Comparison of ENCODE assay signal across 12 cellular contexts in genomic region chr13:38398810-38399493, GRCh38. TPM values are rescaled to one million over a fixed set of nuclear protein-coding genes. Genes with fewer than 3 reads are reported as not detected.
DNase-seq lines count a peak whose midpoint lies in the region; ATAC-seq, FAIRE-seq and TF ChIP-seq lines count a peak whose summit lies in the region.
"Had no signal": no experiment of that assay in that cellular context is flagged by ENCODE, and none has a peak within 500 bp of the region (broad histone marks: within the 10 kb centered on the region; RNA-seq: fewer than 3 reads in every experiment).

No MANE protein-coding gene starts in this region.

- no peaks in the 10 kb centered on the region for H3F3A ChIP-seq in GM23338 (replicated peaks; ENCODE audit: low read depth)

- H3K9me3 Mint-ChIP-seq in GM23338: no peaks in the 10 kb centered on the region

- no peaks in the 10 kb centered on the region for H3K9me3 ChIP-seq in mucosa of descending colon
- H3K9me3 ChIP-seq in vagina: no peaks in the 10 kb centered on the region
- H3K9me3 ChIP-seq: adrenal gland, SJSA1 had no signal

- no peak overlapping the region for H3K27ac Mint-ChIP-seq in GM23338

- H3K4me2 ChIP-seq in GM23338: no peak overlapping the region

- no peaks in the 10 kb centered on the region for H3K36me3 Mint-ChIP-seq in GM23338 (ENCODE audit: low read depth)

- FAIRE-seq in bronchial epithelial cell (lab: Jason Lieb, UNC): no peak

- no peaks in the 10 kb centered on the region for H3K4me1 ChIP-seq in mucosa of descending colon (ENCODE audit: low read depth)
- no peaks in the 10 kb centered on the region for H3K4me1 ChIP-seq in vagina
- H3K4me1 ChIP-seq in GM23338 (ENCODE audit: insufficient read depth): no peaks in the 10 kb centered on the region
- H3K4me1 ChIP-seq: adrenal gland had no signal

- DNase-seq in CD1c-positive myeloid dendritic cell (ENCODE audit: extremely low spot score) (peak; percentile 62), bronchial epithelial cell (ENCODE audit: low read depth) (peak; percentile 43), mucosa of descending colon (peak in 1 of 3 donors; percentile 4), vagina (ENCODE audit: extremely low spot score in 2 of 2) (no peak), GM23338 (ENCODE audit: low spot score) (no peak), GM20000 (ENCODE audit: low spot score) (no peak), dorsolateral prefrontal cortex (no peak)
- DNase-seq in Jurkat, Clone E6-1 (ENCODE audit: low read depth, low spot score): peak; percentile 3
- DNase-seq: activated CD4-positive, alpha-beta T cell treated with anti-CD3 and anti-CD28 coated beads, Interleukin-2, amount 50 U/mL, for 48 hours; DMS153 had no signal

- H4K20me1 ChIP-seq in GM23338 (replicated peaks; ENCODE audit: insufficient read depth): no peaks in the 10 kb centered on the region

- no peak overlapping the region for H3K4me3 ChIP-seq in Jurkat, Clone E6-1 (ENCODE audit: low read length)
- H3K4me3 ChIP-seq in bronchial epithelial cell (ENCODE audit: low read depth, low read length) (no peak overlapping the region), mucosa of descending colon (no peak overlapping the region), vagina (no peak overlapping the region), GM23338 (no peak overlapping the region), dorsolateral prefrontal cortex (no peak overlapping the region)
- H3K4me3 ChIP-seq: adrenal gland, SJSA1 had no signal

- no peaks in the 10 kb centered on the region for H3K27me3 ChIP-seq in bronchial epithelial cell (ENCODE audit: control insufficient read depth, insufficient read depth, low read length)
- H3K27me3 ChIP-seq in vagina: no peaks in the 10 kb centered on the region
- H3K27me3 ChIP-seq in GM23338 (ENCODE audit: insufficient read depth): no peaks in the 10 kb centered on the region
- H3K27me3 ChIP-seq in dorsolateral prefrontal cortex: peaks cover 0 to 4% (median 0%) of the 10 kb centered on the region in 45 donors
- H3K27me3 ChIP-seq: adrenal gland, SJSA1 had no signal

- H3K36me3 ChIP-seq in bronchial epithelial cell (ENCODE audit: control insufficient read depth, insufficient read depth, low read length) (no peaks in the 10 kb centered on the region), mucosa of descending colon (ENCODE audit: low read depth) (no peaks in the 10 kb centered on the region), vagina (no peaks in the 10 kb centered on the region), GM23338 (ENCODE audit: insufficient read depth) (no peaks in the 10 kb centered on the region)
- H3K36me3 ChIP-seq: adrenal gland, SJSA1 had no signal

- H3K27me3 Mint-ChIP-seq in GM23338 (ENCODE audit: insufficient read depth, low read depth, poor library complexity): no peaks in the 10 kb centered on the region

- ATAC-seq in mucosa of descending colon: peak; percentile 51
- ATAC-seq in GM23338: no peak

- no peaks in the 10 kb centered on the region for H3K79me2 ChIP-seq in GM23338 (replicated peaks; ENCODE audit: insufficient read depth)

- no peak overlapping the region for H2AFZ ChIP-seq in GM23338

- no peaks in the 10 kb centered on the region for H3K4me1 Mint-ChIP-seq in GM23338

- TF ChIP-seq CTCF in bronchial epithelial cell (IDR thresholded peaks at IDR 0.05; ENCODE audit: insufficient read depth, low read length, severe bottlenecking): no peak
- TF ChIP-seq CTCF in mucosa of descending colon (IDR thresholded peaks at IDR 0.05): no peak
- TF ChIP-seq CTCF in vagina (IDR thresholded peaks at IDR 0.05): no peak
- TF ChIP-seq CTCF in GM23338 (conservative IDR thresholded peaks at IDR 0.05; ENCODE audit: low read depth in 2 of 2): no peak
- no peak for TF ChIP-seq CTCF in GM20000 (IDR thresholded peaks at IDR 0.05; ENCODE audit: extremely low read depth, missing control alignments)
- no peak for TF ChIP-seq CTCF in dorsolateral prefrontal cortex (IDR thresholded peaks at IDR 0.05 in 54 of 56, conservative IDR thresholded peaks at IDR 0.05 in 2 of 56; ENCODE audit: low read depth in 1 of 56, partially characterized antibody in 56 of 56)

- H3K9me2 ChIP-seq in GM23338 (ENCODE audit: insufficient read depth): no peaks in the 10 kb centered on the region

- TF ChIP-seq POLR2A in vagina (IDR thresholded peaks at IDR 0.05): no peak

- no peak overlapping the region for H3K4me3 Mint-ChIP-seq in GM23338

- intact Hi-C loops in mucosa of descending colon (cut with DNase I, micrococcal nuclease) (no loop called here), vagina (cut with DNase I) (no loop called here), dorsolateral prefrontal cortex (cut with DNase I) (no loop called here)

- H3K27ac ChIP-seq in vagina: no peak overlapping the region
- no peak overlapping the region for H3K27ac ChIP-seq in GM23338 (ENCODE audit: low read depth)
- no peak overlapping the region for H3K27ac ChIP-seq in dorsolateral prefrontal cortex
- H3K27ac ChIP-seq: SJSA1 had no signal

TF ChIP-seq in GM23338, 12 proteins besides CTCF, POLR2A, EP300 and RAD21 (continues in another document):
- TF ChIP-seq NANOG (IDR thresholded peaks at IDR 0.05; ENCODE audit: borderline replicate concordance): no peak
- TF ChIP-seq POLR2AphosphoS5 (IDR thresholded peaks at IDR 0.05; ENCODE audit: low read depth): no peak
- no peak for TF ChIP-seq ZNF462 (CRISPR knock-in tag; IDR thresholded peaks at IDR 0.05)
- no peak for TF ChIP-seq STAT1 (IDR thresholded peaks at IDR 0.05; ENCODE audit: unreplicated experiment)
- TF ChIP-seq ZNF114 (CRISPR knock-in tag; IDR thresholded peaks at IDR 0.05): no peak
- TF ChIP-seq JUNB (IDR thresholded peaks at IDR 0.05; ENCODE audit: unreplicated experiment): no peak
- no peak for TF ChIP-seq CREB1 (CRISPR knock-in tag; IDR thresholded peaks at IDR 0.05; ENCODE audit: low read depth)

RNA-seq across cellular contexts. Expression of gene UFM1, which starts 49.3 kb away (rescaled TPM):
- 44.0 TPM for polyA plus RNA-seq in Jurkat, Clone E6-1 (2012; ENCODE audit: insufficient read depth, insufficient read length)
- total RNA-seq in bronchial epithelial cell: 102 and 130 TPM in 2 replicates
- total RNA-seq in mucosa of descending colon: 10 to 100 TPM; 50.5 to 56.6 (median 50.9) TPM
- total RNA-seq in vagina: 54.5 TPM
- 57.0 and 63.8 TPM in 2 replicates for total RNA-seq in GM23338 (2014; rRNA removed; shearing (Covaris generic))
- 65.0 and 77.1 TPM in 2 replicates for polyA plus RNA-seq in GM23338 (2016; fragmentation: Nextera tagmentation; extraction: Ambion mirVana)
- total RNA-seq in dorsolateral prefrontal cortex: 10 to 100 TPM; 37.6 to 67.2 (median 51.9) TPM

Comparison
In these comparisons a context has a peak if more than half of its experiments do, and no peak if none do; other contexts are left out.
1. DNase-seq: peak in CD1c-positive myeloid dendritic cell (single experiment), Jurkat, Clone E6-1 (single experiment) and bronchial epithelial cell (single experiment); none in vagina (0 of 2), GM23338 (single experiment), GM20000 (single experiment) and dorsolateral prefrontal cortex (0 of 10).